Comparison of ENCODE assay signal across 1 cellular context in genomic region chr17:5297245-5297644, GRCh38.
TF ChIP-seq lines count a peak whose summit lies in the region.

No MANE protein-coding gene starts in this region.

TF ChIP-seq in HEK293, 187 proteins besides CTCF, POLR2A, EP300 and RAD21:
- TF ChIP-seq ZNF654 (tag by site-specific recombination; IDR thresholded peaks at IDR 0.05; ENCODE audit: low read depth): peak; percentile 32
- TF ChIP-seq ZNF561 (tag by site-specific recombination; IDR thresholded peaks at IDR 0.05; ENCODE audit: borderline replicate concordance): no peak
- TF ChIP-seq ELK4 (IDR thresholded peaks at IDR 0.05; ENCODE audit: borderline replicate concordance, low read depth, low read length): no peak
